ENCODE assay signal across 22 cellular contexts in the genomic region with DNA sequence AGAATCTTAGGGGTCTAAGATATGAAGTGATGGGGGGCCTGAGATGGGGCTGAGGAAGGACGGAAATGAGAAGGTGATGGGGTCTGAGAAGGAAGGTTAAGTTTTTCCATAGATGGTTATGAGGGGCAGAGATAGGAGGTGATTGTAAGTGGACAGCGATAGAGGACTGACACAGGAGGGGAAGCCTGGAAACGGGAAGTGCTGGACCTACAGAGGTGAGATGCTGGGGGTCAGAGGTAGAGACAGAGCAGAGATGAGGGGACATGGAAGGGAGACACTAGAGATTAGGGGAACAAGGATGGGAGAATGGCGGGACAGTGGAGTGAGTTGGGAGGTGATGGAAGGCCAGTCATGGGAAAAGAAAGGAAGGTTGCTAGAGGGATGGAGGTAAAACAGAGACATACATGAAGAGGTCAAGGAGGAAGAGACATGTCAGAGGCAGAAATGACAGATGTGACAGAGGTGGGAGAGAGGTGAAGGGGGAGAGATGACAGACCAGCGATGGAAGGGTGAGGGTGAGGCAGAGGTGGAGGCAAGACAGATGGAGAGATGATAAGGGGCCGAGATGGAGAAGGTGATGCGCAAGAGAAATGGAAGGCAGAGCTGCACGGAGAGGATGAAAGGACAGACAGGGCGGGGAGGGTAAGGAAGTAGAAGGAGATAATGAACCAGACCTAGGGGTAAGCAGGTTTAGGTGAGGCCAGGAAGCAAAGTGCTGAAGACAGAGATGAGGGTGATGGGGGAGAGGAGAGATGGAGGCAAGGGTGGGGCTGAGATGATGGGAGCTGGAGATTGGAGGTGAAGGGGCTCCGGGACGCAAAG. TPM values are rescaled to one million over a fixed set of nuclear protein-coding genes. Genes with fewer than 3 reads are reported as not detected.
A peak's percentile ranks its signal among the peaks of the same experiment; 100 is the strongest.
DNase-seq lines count a peak whose midpoint lies in the region; FAIRE-seq and TF ChIP-seq lines count a peak whose summit lies in the region.
"Had no signal": no experiment of that assay in that cellular context is flagged by ENCODE, and none has a peak within 500 bp of the region (broad histone marks: within the 10 kb centered on the region; RNA-seq: fewer than 3 reads in every experiment).

No MANE protein-coding gene starts in this region.

- no peak overlapping the region for H2AFZ ChIP-seq in mammary epithelial cell (ENCODE audit: low read depth, low read length)

- BruUV-seq in mammary epithelial cell (replicated peaks; lab: Mats Ljungman, UMichigan): no TSS peak

- intact Hi-C loops in breast epithelium (cut with DNase I; ENCODE audit: low total_unique reads) (no loop called here), mammary epithelial cell (cut with micrococcal nuclease) (no loop called here)

- no peak overlapping the region for H3K9ac ChIP-seq in mammary epithelial cell (ENCODE audit: insufficient read depth, low read length)

- WGBS in mammary epithelial cell (ENCODE audit: low coverage, missing lambda C conversion rate): 79% methylated on average over 8 of the region's 11 CpGs
- WGBS in mesodermal cell (ENCODE audit: insufficient coverage in 2 of 2), 2 experiments: 46 to 52% methylated on average over 9 to 11 of the region's 11 CpGs

- peak overlapping the region in 1 of 2 donors; percentile 30 for H3K27ac ChIP-seq in breast epithelium
- no peak overlapping the region for H3K27ac ChIP-seq in mammary epithelial cell (ENCODE audit: insufficient read depth, low read depth, low read length)
- H3K27ac ChIP-seq in mesodermal cell (ENCODE audit: low read depth, low read length, severe bottlenecking): no peak overlapping the region
- H3K27ac ChIP-seq: RWPE1 had no signal

- no peaks in the 10 kb centered on the region for H3K4me1 ChIP-seq in breast epithelium
- no peaks in the 10 kb centered on the region for H3K4me1 ChIP-seq in mammary epithelial cell (ENCODE audit: insufficient read depth, low read length)
- no peaks in the 10 kb centered on the region for H3K4me1 ChIP-seq in mesodermal cell (ENCODE audit: control insufficient read depth, insufficient read depth, low read length, poor library complexity, severe bottlenecking)

- H3K79me2 ChIP-seq in mammary epithelial cell (ENCODE audit: insufficient read depth, low read length): no peaks in the 10 kb centered on the region

- no peak for TF ChIP-seq CTCF in breast epithelium (IDR thresholded peaks at IDR 0.05)
- no peak for TF ChIP-seq CTCF in mammary epithelial cell (conservative IDR thresholded peaks at IDR 0.05 in 1 of 2, IDR thresholded peaks at IDR 0.05 in 1 of 2; ENCODE audit: extremely low read depth in 1 of 2, insufficient read depth in 1 of 2, low read depth in 1 of 2, low read length in 2 of 2)
- no peak for TF ChIP-seq CTCF in bronchial epithelial cell (IDR thresholded peaks at IDR 0.05; ENCODE audit: insufficient read depth, low read length, severe bottlenecking)

- H3K4me3 ChIP-seq in breast epithelium: peak overlapping the region in 2 of 3 donors; percentile 54 to 68
- H3K4me3 ChIP-seq in mammary epithelial cell (replicated peaks in 1 of 3; ENCODE audit: insufficient read depth in 1 of 3, low read depth in 2 of 3, low read length in 3 of 3): no peak overlapping the region
- H3K4me3 ChIP-seq in bronchial epithelial cell (ENCODE audit: low read depth, low read length): no peak overlapping the region
- H3K4me3 ChIP-seq in mesodermal cell (ENCODE audit: extremely low read depth, insufficient read depth, low read length, poor library complexity, severe bottlenecking): peak overlapping the region; percentile 16

- TF ChIP-seq POLR2A in breast epithelium (IDR thresholded peaks at IDR 0.05): no peak

- CTCF ChIA-PET in mammary epithelial cell (lab: Charles Lee; ENCODE audit: low non-redundant PET): no interaction called here

- dilution Hi-C loops in mammary epithelial cell (cut with HindIII; ENCODE audit: low sequenced_read_pairs): loop anchor here (25.0 kb wide), 1 partner anchor 180 kb away; no protein-coding TSS in a partner anchor

- H3K9me3 ChIP-seq in breast epithelium (no peaks in the 10 kb centered on the region), mammary epithelial cell (replicated peaks; ENCODE audit: insufficient read depth, low read length) (no peaks in the 10 kb centered on the region), mesodermal cell (ENCODE audit: control insufficient read depth, low read length) (peaks cover 7% of the 10 kb centered on the region)

- DNase-seq in breast epithelium (ENCODE audit: low spot score in 2 of 2) (no peak), mammary epithelial cell (no peak), bronchial epithelial cell (ENCODE audit: low read depth) (no peak), urothelium cell line (ENCODE audit: low spot score) (no peak), GM19238 (ENCODE audit: insufficient read length, low spot score) (no peak), cerebellar cortex (ENCODE audit: low spot score) (no peak)
- DNase-seq in stimulated activated CD4-positive, alpha-beta T cell treated with anti-CD3 and anti-CD28 coated beads, Interleukin-2, amount 100 ng/mL, for 24 hours: no peak
- DNase-seq: activated naive CD4-positive, alpha-beta T cell treated with anti-CD3 and anti-CD28 coated beads, Interleukin-2, amount 10 ng/mL, durations not matched to agents 7 days and 5 days; DMS153; natural killer cell; NCI-H1694 treated with DMSO at 0.1 percent for 48 hours; NCI-H446; NK-92 treated with Interleukin-12 subunit alpha and Interleukin-12 subunit beta, amount 100 ng/mL, for 24 hours; stimulated activated CD4-positive, alpha-beta T cell treated with anti-CD3 and anti-CD28 coated beads, Interleukin-12 subunit alpha, Interleukin-12 subunit beta, amount 100 ng/mL, for 4 hours had no signal

- peak; percentile 13 for FAIRE-seq in bronchial epithelial cell (lab: Jason Lieb, UNC)
- peak; percentile 48 for FAIRE-seq in urothelium cell line (lab: Jason Lieb, UNC)
- FAIRE-seq: islet of Langerhans, TTC549 had no signal

- no peaks in the 10 kb centered on the region for H4K20me1 ChIP-seq in mammary epithelial cell (ENCODE audit: insufficient read depth, low read length)

- no peak overlapping the region for H3K4me2 ChIP-seq in mammary epithelial cell (ENCODE audit: insufficient read depth, low read depth, low read length)

- H3K36me3 ChIP-seq in breast epithelium (no peaks in the 10 kb centered on the region), mammary epithelial cell (ENCODE audit: insufficient read depth, low read length) (no peaks in the 10 kb centered on the region), bronchial epithelial cell (ENCODE audit: control insufficient read depth, insufficient read depth, low read length) (no peaks in the 10 kb centered on the region), mesodermal cell (ENCODE audit: control insufficient read depth, insufficient read depth, low read length) (no peaks in the 10 kb centered on the region)

- in situ Hi-C loops in mammary epithelial cell (cut with MboI; ENCODE audit: low sequenced_read_pairs in 2 of 2): no loop called here

- H3K27me3 ChIP-seq in breast epithelium (peaks cover 0 to 68% of the 10 kb centered on the region in 2 donors), mammary epithelial cell (ENCODE audit: insufficient read depth, low read length) (peaks cover 37% of the 10 kb centered on the region), bronchial epithelial cell (ENCODE audit: control insufficient read depth, insufficient read depth, low read length) (peaks cover 47% of the 10 kb centered on the region)

RNA-seq across cellular contexts. Expression of a gene that starts 50.8 kb away (rescaled TPM):
- not detected for total RNA-seq in breast epithelium
- total RNA-seq in mammary epithelial cell: not detected
- polyA plus RNA-seq in mammary epithelial cell: not detected
- not detected for polyA minus RNA-seq in mammary epithelial cell
- not detected in 2 replicates for total RNA-seq in bronchial epithelial cell
- not detected for polyA plus RNA-seq in mesodermal cell (2013, experiment 1 of 2)
- polyA plus RNA-seq in mesodermal cell (2013, experiment 2 of 2): not detected
- total RNA-seq: dermis microvascular lymphatic vessel endothelial cell, epithelial cell of proximal tubule, lung microvascular endothelial cell, natural killer cell had no signal
- polyA plus RNA-seq: thymus had no signal

Comparison
In these comparisons a context has a peak if more than half of its experiments do, and no peak if none do; other contexts are left out.
1. H3K4me3 ChIP-seq: peak in breast epithelium (2 of 3) and mesodermal cell (single experiment); none in mammary epithelial cell (0 of 3) and bronchial epithelial cell (single experiment).